Comparison of ENCODE assay signal across 9 cellular contexts in the genomic region with DNA sequence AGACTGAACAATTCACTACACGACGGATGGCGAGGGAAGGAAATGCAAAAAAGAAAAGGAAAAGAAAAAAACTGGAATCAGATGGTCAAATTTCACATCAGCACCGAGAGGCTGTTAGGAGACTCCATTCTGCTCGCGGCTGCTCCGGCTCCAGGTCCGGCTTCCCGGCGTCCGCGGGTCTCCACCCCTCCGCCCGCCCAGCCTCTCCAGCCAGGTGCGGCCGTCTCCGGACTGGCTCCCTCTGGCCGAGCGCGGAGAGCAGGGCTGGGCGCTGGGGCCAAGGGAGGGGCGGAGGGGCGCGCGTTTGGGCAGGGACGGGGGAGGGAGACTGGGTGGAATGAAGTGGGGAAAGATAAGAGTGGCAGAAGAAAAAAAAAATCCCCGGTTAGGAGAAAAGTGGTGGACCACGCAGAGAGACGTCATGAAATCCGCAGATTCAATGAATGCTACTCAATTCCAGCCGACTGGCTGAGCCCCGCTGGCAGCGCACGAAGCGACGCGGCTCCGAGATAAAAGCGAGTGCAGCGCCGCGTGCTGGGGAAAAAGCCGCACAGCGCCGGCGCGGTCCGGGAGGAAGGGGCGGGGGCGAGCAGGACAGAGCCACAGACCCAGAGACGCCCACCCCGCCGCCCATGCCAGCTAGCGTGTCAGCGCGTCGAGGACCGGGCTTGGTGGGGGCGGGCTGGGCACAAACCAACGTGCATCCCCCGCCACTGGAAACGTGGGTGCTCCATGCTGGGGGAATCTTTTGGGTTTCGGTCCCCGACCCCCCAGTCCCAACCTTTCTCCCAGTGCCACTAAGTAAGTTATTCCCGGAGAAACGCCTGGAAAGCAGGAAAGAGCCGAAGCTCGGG. TPM values are rescaled to one million over a fixed set of nuclear protein-coding genes. Genes with fewer than 3 reads are reported as not detected.
DNase-seq lines count a peak whose midpoint lies in the region; ATAC-seq and TF ChIP-seq lines count a peak whose summit lies in the region.
"Had no signal": no experiment of that assay in that cellular context is flagged by ENCODE, and none has a peak within 500 bp of the region (broad histone marks: within the 10 kb centered on the region; RNA-seq: fewer than 3 reads in every experiment).

A gene with protein sequence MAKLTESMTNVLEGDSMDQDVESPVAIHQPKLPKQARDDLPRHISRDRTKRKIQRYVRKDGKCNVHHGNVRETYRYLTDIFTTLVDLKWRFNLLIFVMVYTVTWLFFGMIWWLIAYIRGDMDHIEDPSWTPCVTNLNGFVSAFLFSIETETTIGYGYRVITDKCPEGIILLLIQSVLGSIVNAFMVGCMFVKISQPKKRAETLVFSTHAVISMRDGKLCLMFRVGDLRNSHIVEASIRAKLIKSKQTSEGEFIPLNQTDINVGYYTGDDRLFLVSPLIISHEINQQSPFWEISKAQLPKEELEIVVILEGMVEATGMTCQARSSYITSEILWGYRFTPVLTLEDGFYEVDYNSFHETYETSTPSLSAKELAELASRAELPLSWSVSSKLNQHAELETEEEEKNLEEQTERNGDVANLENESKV (minus strand): TSS at position 517 of the 854 bp plus-strand sequence. CDS start 75,775 bp downstream, outside the sequence.

- H3K4me3 ChIP-seq in endocrine pancreas (ENCODE audit: control insufficient read depth, insufficient read depth, low read length) = peak within 1 kb of the TSS; percentile 96

- peaks cover 96% of the 10 kb centered on the region for H3K27me3 Mint-ChIP-seq in mesothelial cell of epicardium (ENCODE audit: low read depth)

- peak within 1 kb of the TSS; percentile 90 for H3K9ac ChIP-seq in endocrine pancreas (ENCODE audit: control insufficient read depth, insufficient read depth, low read length)

- H3K9me3 ChIP-seq in endocrine pancreas (ENCODE audit: control insufficient read depth, low read length) = no peaks in the 10 kb centered on the region

- peak within 1 kb of the TSS; percentile 53 for H3K4me3 Mint-ChIP-seq in mesothelial cell of epicardium

- no peak within 1 kb of the TSS for H3K27ac Mint-ChIP-seq in mesothelial cell of epicardium
- H3K27ac Mint-ChIP-seq: activated naive CD4-positive, alpha-beta T cell treated with anti-CD3 and anti-CD28 coated beads, Interleukin-2, amount 50 U/mL, for 72 hours had no signal

- no peak for ATAC-seq in HG03139 (IDR thresholded peaks at IDR 0.05; ENCODE audit: unreplicated experiment)

- peaks cover 13% of the 10 kb centered on the region for H3K4me1 Mint-ChIP-seq in mesothelial cell of epicardium

- H3K36me3 Mint-ChIP-seq in mesothelial cell of epicardium = no peaks in the 10 kb centered on the region

- peak; percentile 47 for TF ChIP-seq CTCF in mesothelial cell of epicardium (IDR thresholded peaks at IDR 0.05; ENCODE audit: unreplicated experiment)

- no peaks in the 10 kb centered on the region for H3K9me3 Mint-ChIP-seq in mesothelial cell of epicardium
- H3K9me3 Mint-ChIP-seq: activated naive CD4-positive, alpha-beta T cell treated with anti-CD3 and anti-CD28 coated beads, Interleukin-2, amount 50 U/mL, for 72 hours had no signal

- no peaks in the 10 kb centered on the region for H3K27me3 ChIP-seq in endocrine pancreas (ENCODE audit: control insufficient read depth, insufficient read depth, low read length)

- H3K4me1 ChIP-seq in endocrine pancreas (ENCODE audit: control insufficient read depth, insufficient read depth, low read length) = peaks cover 6% of the 10 kb centered on the region

- peak; percentile 32 for DNase-seq in stimulated activated CD4-positive, alpha-beta T cell treated with anti-CD3 and anti-CD28 coated beads, Interleukin-15, amount 100 ng/mL, for 24 hours
- DNase-seq in stimulated activated CD4-positive, alpha-beta T cell treated with anti-CD3 and anti-CD28 coated beads, Interleukin-4, amount 100 ng/mL, for 4 hours = no peak
- DNase-seq in NCI-H748 (lab: John Stamatoyannopoulos, UW; ENCODE audit: unreplicated experiment) (peak; percentile 92), mesothelial cell of epicardium (ENCODE audit: low spot score in 2 of 2, unreplicated experiment in 2 of 2) (peak; percentile 46 to 71), HPDE6-E6E7 (ENCODE audit: extremely low spot score) (no peak)
- DNase-seq in stimulated activated CD4-positive, alpha-beta T cell treated with anti-CD3 and anti-CD28 coated beads, Interleukin-4, amount 100 ng/mL, for 1 hour = no peak

- H3K36me3 ChIP-seq in endocrine pancreas (ENCODE audit: control insufficient read depth, insufficient read depth, low read length) = no peaks in the 10 kb centered on the region

RNA-seq across cellular contexts. Expression of the gene that starts here (rescaled TPM):
- 0.02 TPM in 2 of 3 replicates, not detected in the other for total RNA-seq in mesothelial cell of epicardium
- total RNA-seq: activated naive CD4-positive, alpha-beta T cell treated with anti-CD3 and anti-CD28 coated beads, Interleukin-2, amount 50 U/mL, for 72 hours had no signal

Comparison
In these comparisons a context has a peak if more than half of its experiments do, and no peak if none do; other contexts are left out.
1. DNase-seq: peak in stimulated activated CD4-positive, alpha-beta T cell treated with anti-CD3 and anti-CD28 coated beads, Interleukin-15, amount 100 ng/mL, for 24 hours (single experiment) and NCI-H748 (single experiment); none in stimulated activated CD4-positive, alpha-beta T cell treated with anti-CD3 and anti-CD28 coated beads, Interleukin-4, amount 100 ng/mL, for 4 hours (0 of 2), HPDE6-E6E7 (single experiment) and stimulated activated CD4-positive, alpha-beta T cell treated with anti-CD3 and anti-CD28 coated beads, Interleukin-4, amount 100 ng/mL, for 1 hour (single experiment).
2. Peak in DNase-seq in mesothelial cell of epicardium; RNA of the gene not detected or under 1 TPM.